In genomic region chr9:127448112-127448805, GRCh38 we compare ENCODE assay signal across 8 cellular contexts. TPM values are rescaled to one million over a fixed set of nuclear protein-coding genes. Genes with fewer than 3 reads are reported as not detected.
DNase-seq lines count a peak whose midpoint lies in the region; ATAC-seq and TF ChIP-seq lines count a peak whose summit lies in the region.

No MANE protein-coding gene starts in this region.

- H3K4me1 Mint-ChIP-seq in WTC11 = peaks cover 34% of the 10 kb centered on the region

- no peaks in the 10 kb centered on the region for H3K9me3 Mint-ChIP-seq in WTC11

- peak overlapping the region; percentile 9 for H3K4me3 ChIP-seq in fibroblast of the aortic adventitia (ENCODE audit: low read depth, low read length)

- peak; percentile 30 for DNase-seq in stimulated activated CD4-positive, alpha-beta T cell treated with anti-CD3 and anti-CD28 coated beads, Interleukin-15, amount 100 ng/mL, for 24 hours
- DNase-seq in stimulated activated CD4-positive, alpha-beta T cell treated with anti-CD3 and anti-CD28 coated beads, Interleukin-4, amount 100 ng/mL, for 1 hour = no peak
- no peak for DNase-seq in WTC11 (ENCODE audit: low spot score)
- DNase-seq in fibroblast of the aortic adventitia (ENCODE audit: low read depth) = peak; percentile 7
- no peak for DNase-seq in head of caudate nucleus

- intact Hi-C loops in head of caudate nucleus (cut with DNase I) = no loop called here

- POLR2A ChIA-PET in WTC11 (lab: Charles Lee) = no interaction called here

- H3K27me3 Mint-ChIP-seq in WTC11 (ENCODE audit: low read depth) = no peaks in the 10 kb centered on the region

- ATAC-seq in WTC11 = no peak
- ATAC-seq in HG02763 (IDR thresholded peaks at IDR 0.05; ENCODE audit: unreplicated experiment) = no peak
- no peak for ATAC-seq in HG02938 (IDR thresholded peaks at IDR 0.05; ENCODE audit: unreplicated experiment)
- no peak for ATAC-seq in HG03521 (IDR thresholded peaks at IDR 0.05; ENCODE audit: unreplicated experiment)

- H3K4me3 Mint-ChIP-seq in WTC11 = peak overlapping the region; percentile 97

- no peak for TF ChIP-seq CTCF in WTC11 (IDR thresholded peaks at IDR 0.05)
- no peak for TF ChIP-seq CTCF in fibroblast of the aortic adventitia (IDR thresholded peaks at IDR 0.05; ENCODE audit: insufficient read depth, low read length)

- peak overlapping the region; percentile 99 for H3K27ac Mint-ChIP-seq in WTC11

- CTCF ChIA-PET in WTC11 (lab: Charles Lee) = no interaction called here

- H3K36me3 Mint-ChIP-seq in WTC11 = peaks cover 75% of the 10 kb centered on the region

TF ChIP-seq in WTC11, 78 proteins besides CTCF, POLR2A, EP300 and RAD21 (continues in another document):
- TF ChIP-seq RORB (CRISPR knock-in tag; IDR thresholded peaks at IDR 0.05) = no peak
- TF ChIP-seq, protein P1, sequence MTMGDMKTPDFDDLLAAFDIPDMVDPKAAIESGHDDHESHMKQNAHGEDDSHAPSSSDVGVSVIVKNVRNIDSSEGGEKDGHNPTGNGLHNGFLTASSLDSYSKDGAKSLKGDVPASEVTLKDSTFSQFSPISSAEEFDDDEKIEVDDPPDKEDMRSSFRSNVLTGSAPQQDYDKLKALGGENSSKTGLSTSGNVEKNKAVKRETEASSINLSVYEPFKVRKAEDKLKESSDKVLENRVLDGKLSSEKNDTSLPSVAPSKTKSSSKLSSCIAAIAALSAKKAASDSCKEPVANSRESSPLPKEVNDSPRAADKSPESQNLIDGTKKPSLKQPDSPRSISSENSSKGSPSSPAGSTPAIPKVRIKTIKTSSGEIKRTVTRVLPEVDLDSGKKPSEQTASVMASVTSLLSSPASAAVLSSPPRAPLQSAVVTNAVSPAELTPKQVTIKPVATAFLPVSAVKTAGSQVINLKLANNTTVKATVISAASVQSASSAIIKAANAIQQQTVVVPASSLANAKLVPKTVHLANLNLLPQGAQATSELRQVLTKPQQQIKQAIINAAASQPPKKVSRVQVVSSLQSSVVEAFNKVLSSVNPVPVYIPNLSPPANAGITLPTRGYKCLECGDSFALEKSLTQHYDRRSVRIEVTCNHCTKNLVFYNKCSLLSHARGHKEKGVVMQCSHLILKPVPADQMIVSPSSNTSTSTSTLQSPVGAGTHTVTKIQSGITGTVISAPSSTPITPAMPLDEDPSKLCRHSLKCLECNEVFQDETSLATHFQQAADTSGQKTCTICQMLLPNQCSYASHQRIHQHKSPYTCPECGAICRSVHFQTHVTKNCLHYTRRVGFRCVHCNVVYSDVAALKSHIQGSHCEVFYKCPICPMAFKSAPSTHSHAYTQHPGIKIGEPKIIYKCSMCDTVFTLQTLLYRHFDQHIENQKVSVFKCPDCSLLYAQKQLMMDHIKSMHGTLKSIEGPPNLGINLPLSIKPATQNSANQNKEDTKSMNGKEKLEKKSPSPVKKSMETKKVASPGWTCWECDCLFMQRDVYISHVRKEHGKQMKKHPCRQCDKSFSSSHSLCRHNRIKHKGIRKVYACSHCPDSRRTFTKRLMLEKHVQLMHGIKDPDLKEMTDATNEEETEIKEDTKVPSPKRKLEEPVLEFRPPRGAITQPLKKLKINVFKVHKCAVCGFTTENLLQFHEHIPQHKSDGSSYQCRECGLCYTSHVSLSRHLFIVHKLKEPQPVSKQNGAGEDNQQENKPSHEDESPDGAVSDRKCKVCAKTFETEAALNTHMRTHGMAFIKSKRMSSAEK (CRISPR knock-in tag; IDR thresholded peaks at IDR 0.05; ENCODE audit: borderline replicate concordance) = 0 out of 2 replicates have a peak, but pooled peaks have one; percentile 4
- no peak for TF ChIP-seq NR2C2 (CRISPR knock-in tag; IDR thresholded peaks at IDR 0.05)
- TF ChIP-seq ETV6 (CRISPR knock-in tag; IDR thresholded peaks at IDR 0.05) = no peak
- no peak for TF ChIP-seq GRHL2 (CRISPR knock-in tag; IDR thresholded peaks at IDR 0.05; ENCODE audit: insufficient replicate concordance, severe bottlenecking)
- no peak for TF ChIP-seq ZNF423 (CRISPR knock-in tag; IDR thresholded peaks at IDR 0.05)
- TF ChIP-seq, protein P2, sequence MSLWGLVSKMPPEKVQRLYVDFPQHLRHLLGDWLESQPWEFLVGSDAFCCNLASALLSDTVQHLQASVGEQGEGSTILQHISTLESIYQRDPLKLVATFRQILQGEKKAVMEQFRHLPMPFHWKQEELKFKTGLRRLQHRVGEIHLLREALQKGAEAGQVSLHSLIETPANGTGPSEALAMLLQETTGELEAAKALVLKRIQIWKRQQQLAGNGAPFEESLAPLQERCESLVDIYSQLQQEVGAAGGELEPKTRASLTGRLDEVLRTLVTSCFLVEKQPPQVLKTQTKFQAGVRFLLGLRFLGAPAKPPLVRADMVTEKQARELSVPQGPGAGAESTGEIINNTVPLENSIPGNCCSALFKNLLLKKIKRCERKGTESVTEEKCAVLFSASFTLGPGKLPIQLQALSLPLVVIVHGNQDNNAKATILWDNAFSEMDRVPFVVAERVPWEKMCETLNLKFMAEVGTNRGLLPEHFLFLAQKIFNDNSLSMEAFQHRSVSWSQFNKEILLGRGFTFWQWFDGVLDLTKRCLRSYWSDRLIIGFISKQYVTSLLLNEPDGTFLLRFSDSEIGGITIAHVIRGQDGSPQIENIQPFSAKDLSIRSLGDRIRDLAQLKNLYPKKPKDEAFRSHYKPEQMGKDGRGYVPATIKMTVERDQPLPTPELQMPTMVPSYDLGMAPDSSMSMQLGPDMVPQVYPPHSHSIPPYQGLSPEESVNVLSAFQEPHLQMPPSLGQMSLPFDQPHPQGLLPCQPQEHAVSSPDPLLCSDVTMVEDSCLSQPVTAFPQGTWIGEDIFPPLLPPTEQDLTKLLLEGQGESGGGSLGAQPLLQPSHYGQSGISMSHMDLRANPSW (CRISPR knock-in tag; conservative IDR thresholded peaks at IDR 0.05; ENCODE audit: low read depth) = no peak
- no peak for TF ChIP-seq ZNF232 (CRISPR knock-in tag; IDR thresholded peaks at IDR 0.05)
- TF ChIP-seq ZNF671 (CRISPR knock-in tag; IDR thresholded peaks at IDR 0.05) = 0 out of 2 replicates have a peak, but pooled peaks have one; percentile 6
- no peak for TF ChIP-seq TP53 (CRISPR knock-in tag; IDR thresholded peaks at IDR 0.05)
- TF ChIP-seq CDX4 (CRISPR knock-in tag; IDR thresholded peaks at IDR 0.05; ENCODE audit: borderline replicate concordance) = no peak
- TF ChIP-seq, protein P3, sequence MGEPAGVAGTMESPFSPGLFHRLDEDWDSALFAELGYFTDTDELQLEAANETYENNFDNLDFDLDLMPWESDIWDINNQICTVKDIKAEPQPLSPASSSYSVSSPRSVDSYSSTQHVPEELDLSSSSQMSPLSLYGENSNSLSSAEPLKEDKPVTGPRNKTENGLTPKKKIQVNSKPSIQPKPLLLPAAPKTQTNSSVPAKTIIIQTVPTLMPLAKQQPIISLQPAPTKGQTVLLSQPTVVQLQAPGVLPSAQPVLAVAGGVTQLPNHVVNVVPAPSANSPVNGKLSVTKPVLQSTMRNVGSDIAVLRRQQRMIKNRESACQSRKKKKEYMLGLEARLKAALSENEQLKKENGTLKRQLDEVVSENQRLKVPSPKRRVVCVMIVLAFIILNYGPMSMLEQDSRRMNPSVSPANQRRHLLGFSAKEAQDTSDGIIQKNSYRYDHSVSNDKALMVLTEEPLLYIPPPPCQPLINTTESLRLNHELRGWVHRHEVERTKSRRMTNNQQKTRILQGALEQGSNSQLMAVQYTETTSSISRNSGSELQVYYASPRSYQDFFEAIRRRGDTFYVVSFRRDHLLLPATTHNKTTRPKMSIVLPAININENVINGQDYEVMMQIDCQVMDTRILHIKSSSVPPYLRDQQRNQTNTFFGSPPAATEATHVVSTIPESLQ (CRISPR knock-in tag; IDR thresholded peaks at IDR 0.05) = no peak
- TF ChIP-seq, protein P4, sequence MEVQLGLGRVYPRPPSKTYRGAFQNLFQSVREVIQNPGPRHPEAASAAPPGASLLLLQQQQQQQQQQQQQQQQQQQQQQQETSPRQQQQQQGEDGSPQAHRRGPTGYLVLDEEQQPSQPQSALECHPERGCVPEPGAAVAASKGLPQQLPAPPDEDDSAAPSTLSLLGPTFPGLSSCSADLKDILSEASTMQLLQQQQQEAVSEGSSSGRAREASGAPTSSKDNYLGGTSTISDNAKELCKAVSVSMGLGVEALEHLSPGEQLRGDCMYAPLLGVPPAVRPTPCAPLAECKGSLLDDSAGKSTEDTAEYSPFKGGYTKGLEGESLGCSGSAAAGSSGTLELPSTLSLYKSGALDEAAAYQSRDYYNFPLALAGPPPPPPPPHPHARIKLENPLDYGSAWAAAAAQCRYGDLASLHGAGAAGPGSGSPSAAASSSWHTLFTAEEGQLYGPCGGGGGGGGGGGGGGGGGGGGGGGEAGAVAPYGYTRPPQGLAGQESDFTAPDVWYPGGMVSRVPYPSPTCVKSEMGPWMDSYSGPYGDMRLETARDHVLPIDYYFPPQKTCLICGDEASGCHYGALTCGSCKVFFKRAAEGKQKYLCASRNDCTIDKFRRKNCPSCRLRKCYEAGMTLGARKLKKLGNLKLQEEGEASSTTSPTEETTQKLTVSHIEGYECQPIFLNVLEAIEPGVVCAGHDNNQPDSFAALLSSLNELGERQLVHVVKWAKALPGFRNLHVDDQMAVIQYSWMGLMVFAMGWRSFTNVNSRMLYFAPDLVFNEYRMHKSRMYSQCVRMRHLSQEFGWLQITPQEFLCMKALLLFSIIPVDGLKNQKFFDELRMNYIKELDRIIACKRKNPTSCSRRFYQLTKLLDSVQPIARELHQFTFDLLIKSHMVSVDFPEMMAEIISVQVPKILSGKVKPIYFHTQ (CRISPR knock-in tag; IDR thresholded peaks at IDR 0.05) = peak; percentile 73
- TF ChIP-seq ESRRA (CRISPR knock-in tag; IDR thresholded peaks at IDR 0.05; ENCODE audit: borderline replicate concordance) = no peak

RNA-seq across cellular contexts. Expression of gene RPL12, which starts 2.9 kb away (rescaled TPM):
- total RNA-seq in WTC11 (2021) (1,902 to 2,162 TPM (median 2,101 TPM) in 3 replicates), fibroblast of the aortic adventitia (ENCODE audit: low replicate concordance) (511 and 2,619 TPM in 2 replicates)

RNA-seq across cellular contexts. Expression of gene LRSAM1, which starts 3.1 kb away (rescaled TPM):
- total RNA-seq in WTC11 (2021) = 24.6 to 32.4 TPM (median 28.8 TPM) in 3 replicates
- 12.9 and 15.3 TPM in 2 replicates for total RNA-seq in fibroblast of the aortic adventitia (ENCODE audit: low replicate concordance)

RNA-seq across cellular contexts. Expression of gene ZNF79, which starts 24.1 kb away (rescaled TPM):
- total RNA-seq in WTC11 (2021) (7.6 to 9.0 TPM (median 7.7 TPM) in 3 replicates), fibroblast of the aortic adventitia (ENCODE audit: low replicate concordance) (10.2 and 21.0 TPM in 2 replicates)

RNA-seq across cellular contexts. Expression of gene SLC2A8, which starts 51.3 kb away (rescaled TPM):
- total RNA-seq in WTC11 (2021) (30.2 to 37.4 TPM (median 33.9 TPM) in 3 replicates), fibroblast of the aortic adventitia (ENCODE audit: low replicate concordance) (5.5 TPM in 1 of 2 replicates, not detected in the other)

Comparison
In these comparisons a context has a peak if more than half of its experiments do, and no peak if none do; other contexts are left out.
1. DNase-seq: peak in stimulated activated CD4-positive, alpha-beta T cell treated with anti-CD3 and anti-CD28 coated beads, Interleukin-15, amount 100 ng/mL, for 24 hours (single experiment) and fibroblast of the aortic adventitia (single experiment); none in stimulated activated CD4-positive, alpha-beta T cell treated with anti-CD3 and anti-CD28 coated beads, Interleukin-4, amount 100 ng/mL, for 1 hour (single experiment), WTC11 (single experiment) and head of caudate nucleus (0 of 42).